In genomic region chr6:129644567-129645015, GRCh38 we compare ENCODE assay signal across 9 cellular contexts.
A peak's percentile ranks its signal among the peaks of the same experiment; 100 is the strongest.
DNase-seq lines count a peak whose midpoint lies in the region; ATAC-seq, FAIRE-seq and TF ChIP-seq lines count a peak whose summit lies in the region.
"Had no signal": no experiment of that assay in that cellular context is flagged by ENCODE, and none has a peak within 500 bp of the region (broad histone marks: within the 10 kb centered on the region; RNA-seq: fewer than 3 reads in every experiment).

No MANE protein-coding gene starts in this region.

- peak; percentile 53 for DNase-seq in HFFc6
- peak; percentile 90 for DNase-seq in astrocyte (ENCODE audit: low read depth)
- peak; percentile 85 for DNase-seq in glomerular visceral epithelial cell (ENCODE audit: extremely low spot score)
- no peak for DNase-seq in smooth muscle cell (lab: John Stamatoyannopoulos, UW; ENCODE audit: unreplicated experiment)
- DNase-seq in DMS79 treated with DMSO at 0.1 percent for 48 hours (lab: John Stamatoyannopoulos, UW), result no peak
- no peak for DNase-seq in inferior parietal cortex (ENCODE audit: extremely low spot score)
- DNase-seq: NCI-H446 had no signal

- no peaks in the 10 kb centered on the region for H3K9me3 Mint-ChIP-seq in HFFc6
- H3K9me3 Mint-ChIP-seq in astrocyte (ENCODE audit: unreplicated experiment), result no peaks in the 10 kb centered on the region

- peak overlapping the region; percentile 56 for H3K4me3 Mint-ChIP-seq in HFFc6
- H3K4me3 Mint-ChIP-seq in astrocyte (ENCODE audit: unreplicated experiment), result no peak overlapping the region

- H3K4me1 Mint-ChIP-seq in HFFc6 (ENCODE audit: low read depth) (peaks cover 80% of the 10 kb centered on the region), astrocyte (ENCODE audit: low read depth, unreplicated experiment) (peaks cover 47% of the 10 kb centered on the region)

- H3K4me2 ChIP-seq in astrocyte (ENCODE audit: low read length), result peak overlapping the region; percentile 74
- peak overlapping the region; percentile 30 for H3K4me2 ChIP-seq in smooth muscle cell

- 40% methylated on average over 1 of the region's 1 CpG for WGBS in smooth muscle cell (ENCODE audit: low lambda C conversion rate)

- no peak overlapping the region for H2AFZ ChIP-seq in astrocyte (ENCODE audit: low read depth, low read length)
- H2AFZ ChIP-seq in smooth muscle cell (ENCODE audit: low read depth), result no peak overlapping the region

- H3K27me3 ChIP-seq in astrocyte (ENCODE audit: insufficient read depth, low read length) (no peaks in the 10 kb centered on the region), smooth muscle cell (ENCODE audit: low read depth) (no peaks in the 10 kb centered on the region)

- peak overlapping the region; percentile 89 for H3K27ac Mint-ChIP-seq in HFFc6
- peak overlapping the region; percentile 70 for H3K27ac Mint-ChIP-seq in astrocyte (ENCODE audit: unreplicated experiment)

- H3K79me2 ChIP-seq in astrocyte (ENCODE audit: insufficient read depth, low read length) (peaks cover 8% of the 10 kb centered on the region), smooth muscle cell (ENCODE audit: low read depth) (no peaks in the 10 kb centered on the region)

- no peaks in the 10 kb centered on the region for H4K20me1 ChIP-seq in astrocyte (ENCODE audit: insufficient read depth, low read length)
- no peaks in the 10 kb centered on the region for H4K20me1 ChIP-seq in smooth muscle cell (ENCODE audit: low read depth)

- H3K36me3 Mint-ChIP-seq in HFFc6 (ENCODE audit: low read depth) (peaks cover 15% of the 10 kb centered on the region), astrocyte (ENCODE audit: low read depth, unreplicated experiment) (peaks cover 1% of the 10 kb centered on the region)

- H3K4me3 ChIP-seq in astrocyte (ENCODE audit: insufficient read depth, low read depth, low read length) (no peak overlapping the region), smooth muscle cell (no peak overlapping the region)

- H3K4me1 ChIP-seq in astrocyte (ENCODE audit: insufficient read depth, low read length), result peaks cover 32% of the 10 kb centered on the region
- H3K4me1 ChIP-seq in smooth muscle cell (ENCODE audit: low read depth), result peaks cover 10% of the 10 kb centered on the region

- FAIRE-seq in astrocyte (lab: Jason Lieb, UNC), result peak; percentile 68

- H3K9me3 ChIP-seq in astrocyte (ENCODE audit: insufficient read depth, low read depth, low read length), result no peaks in the 10 kb centered on the region
- H3K9me3 ChIP-seq in smooth muscle cell (replicated peaks; ENCODE audit: low read depth), result no peaks in the 10 kb centered on the region

- H3K9ac ChIP-seq in astrocyte (ENCODE audit: low read length) (peak overlapping the region; percentile 37), smooth muscle cell (ENCODE audit: low read depth) (no peak overlapping the region)

- peaks cover 7% of the 10 kb centered on the region for H3F3A ChIP-seq in smooth muscle cell (ENCODE audit: low read depth)

- TF ChIP-seq CTCF in HFFc6 (IDR thresholded peaks at IDR 0.05), result no peak
- no peak for TF ChIP-seq CTCF in astrocyte (IDR thresholded peaks at IDR 0.05; ENCODE audit: insufficient read depth, low read depth, low read length)
- TF ChIP-seq CTCF in smooth muscle cell (IDR thresholded peaks at IDR 0.05; ENCODE audit: borderline replicate concordance, insufficient read depth, poor library complexity, severe bottlenecking), result no peak

- H3K27ac ChIP-seq in astrocyte (ENCODE audit: low read depth, low read length) (peak overlapping the region; percentile 73), smooth muscle cell (ENCODE audit: low read depth) (peak overlapping the region; percentile 43)

- H3K27me3 Mint-ChIP-seq in HFFc6 (ENCODE audit: insufficient read depth) (no peaks in the 10 kb centered on the region), astrocyte (ENCODE audit: low read depth, unreplicated experiment) (no peaks in the 10 kb centered on the region)

- no peaks in the 10 kb centered on the region for H3K36me3 ChIP-seq in astrocyte (ENCODE audit: insufficient read depth, low read length)
- no peaks in the 10 kb centered on the region for H3K36me3 ChIP-seq in smooth muscle cell (ENCODE audit: low read depth)

- ATAC-seq in GM19035 (IDR thresholded peaks at IDR 0.05; ENCODE audit: unreplicated experiment) (no peak), HG02852 (IDR thresholded peaks at IDR 0.05; ENCODE audit: unreplicated experiment) (no peak)

Comparison
In these comparisons a context has a peak if more than half of its experiments do, and no peak if none do; other contexts are left out.
1. DNase-seq: peak in HFFc6 (single experiment), astrocyte (single experiment) and glomerular visceral epithelial cell (single experiment); none in smooth muscle cell (single experiment), DMS79 treated with DMSO at 0.1 percent for 48 hours (single experiment) and inferior parietal cortex (single experiment).